Comparison of ENCODE assay signal across 2 cellular contexts in the genomic region with DNA sequence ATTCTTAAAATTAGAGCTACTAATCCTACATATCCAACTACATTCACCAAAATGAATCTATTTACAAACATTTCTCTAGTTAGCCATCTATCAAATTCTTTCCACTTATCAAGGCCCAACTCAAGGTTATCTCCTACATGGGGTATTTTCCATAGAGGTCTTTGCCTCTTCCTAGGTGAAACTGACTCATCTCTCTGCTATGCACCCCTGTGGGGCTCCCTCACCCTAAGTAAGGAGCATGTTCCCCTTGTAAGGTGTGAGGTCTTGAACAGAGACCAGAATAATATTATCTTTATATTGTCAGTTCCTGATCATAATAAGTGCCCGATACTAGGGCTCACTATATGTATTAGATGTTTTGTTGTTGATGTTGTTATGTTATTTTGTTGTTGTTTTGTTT.
TF ChIP-seq lines count a peak whose summit lies in the region.

No MANE protein-coding gene starts in this region.

TF ChIP-seq in HCT116, 20 proteins besides CTCF, POLR2A, EP300 and RAD21 (continued from another document):
- TF ChIP-seq, protein P1, sequence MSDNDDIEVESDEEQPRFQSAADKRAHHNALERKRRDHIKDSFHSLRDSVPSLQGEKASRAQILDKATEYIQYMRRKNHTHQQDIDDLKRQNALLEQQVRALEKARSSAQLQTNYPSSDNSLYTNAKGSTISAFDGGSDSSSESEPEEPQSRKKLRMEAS (IDR thresholded peaks at IDR 0.05): peak; percentile 54
- no peak for TF ChIP-seq ELF1 (IDR thresholded peaks at IDR 0.05; ENCODE audit: borderline replicate concordance, low read depth)
- TF ChIP-seq ZNF274 (IDR thresholded peaks at IDR 0.05; ENCODE audit: low read depth, low read length): no peak
- peak; percentile 39; the same call in 1 of the 2 replicates for TF ChIP-seq FOSL1 (IDR thresholded peaks at IDR 0.05; ENCODE audit: low read depth)
- no peak for TF ChIP-seq TCF7L2 (IDR thresholded peaks at IDR 0.05; ENCODE audit: borderline replicate concordance, extremely low read depth, insufficient read depth, insufficient read length)
- no peak for TF ChIP-seq SIN3A (IDR thresholded peaks at IDR 0.05; ENCODE audit: low read depth)

TF ChIP-seq in WTC11, 78 proteins besides CTCF, POLR2A, EP300 and RAD21 (continued from another document):
- TF ChIP-seq, protein P2, sequence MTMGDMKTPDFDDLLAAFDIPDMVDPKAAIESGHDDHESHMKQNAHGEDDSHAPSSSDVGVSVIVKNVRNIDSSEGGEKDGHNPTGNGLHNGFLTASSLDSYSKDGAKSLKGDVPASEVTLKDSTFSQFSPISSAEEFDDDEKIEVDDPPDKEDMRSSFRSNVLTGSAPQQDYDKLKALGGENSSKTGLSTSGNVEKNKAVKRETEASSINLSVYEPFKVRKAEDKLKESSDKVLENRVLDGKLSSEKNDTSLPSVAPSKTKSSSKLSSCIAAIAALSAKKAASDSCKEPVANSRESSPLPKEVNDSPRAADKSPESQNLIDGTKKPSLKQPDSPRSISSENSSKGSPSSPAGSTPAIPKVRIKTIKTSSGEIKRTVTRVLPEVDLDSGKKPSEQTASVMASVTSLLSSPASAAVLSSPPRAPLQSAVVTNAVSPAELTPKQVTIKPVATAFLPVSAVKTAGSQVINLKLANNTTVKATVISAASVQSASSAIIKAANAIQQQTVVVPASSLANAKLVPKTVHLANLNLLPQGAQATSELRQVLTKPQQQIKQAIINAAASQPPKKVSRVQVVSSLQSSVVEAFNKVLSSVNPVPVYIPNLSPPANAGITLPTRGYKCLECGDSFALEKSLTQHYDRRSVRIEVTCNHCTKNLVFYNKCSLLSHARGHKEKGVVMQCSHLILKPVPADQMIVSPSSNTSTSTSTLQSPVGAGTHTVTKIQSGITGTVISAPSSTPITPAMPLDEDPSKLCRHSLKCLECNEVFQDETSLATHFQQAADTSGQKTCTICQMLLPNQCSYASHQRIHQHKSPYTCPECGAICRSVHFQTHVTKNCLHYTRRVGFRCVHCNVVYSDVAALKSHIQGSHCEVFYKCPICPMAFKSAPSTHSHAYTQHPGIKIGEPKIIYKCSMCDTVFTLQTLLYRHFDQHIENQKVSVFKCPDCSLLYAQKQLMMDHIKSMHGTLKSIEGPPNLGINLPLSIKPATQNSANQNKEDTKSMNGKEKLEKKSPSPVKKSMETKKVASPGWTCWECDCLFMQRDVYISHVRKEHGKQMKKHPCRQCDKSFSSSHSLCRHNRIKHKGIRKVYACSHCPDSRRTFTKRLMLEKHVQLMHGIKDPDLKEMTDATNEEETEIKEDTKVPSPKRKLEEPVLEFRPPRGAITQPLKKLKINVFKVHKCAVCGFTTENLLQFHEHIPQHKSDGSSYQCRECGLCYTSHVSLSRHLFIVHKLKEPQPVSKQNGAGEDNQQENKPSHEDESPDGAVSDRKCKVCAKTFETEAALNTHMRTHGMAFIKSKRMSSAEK (CRISPR knock-in tag; IDR thresholded peaks at IDR 0.05; ENCODE audit: borderline replicate concordance): no peak
- TF ChIP-seq NFATC4 (CRISPR knock-in tag; IDR thresholded peaks at IDR 0.05) (no peak), ESRRA (CRISPR knock-in tag; IDR thresholded peaks at IDR 0.05; ENCODE audit: borderline replicate concordance) (no peak), TP53 (CRISPR knock-in tag; IDR thresholded peaks at IDR 0.05) (no peak), MYBL2 (CRISPR knock-in tag; IDR thresholded peaks at IDR 0.05) (no peak), EMX1 (CRISPR knock-in tag; IDR thresholded peaks at IDR 0.05) (no peak), NR2C2 (CRISPR knock-in tag; IDR thresholded peaks at IDR 0.05) (no peak), TEAD1 (CRISPR knock-in tag; IDR thresholded peaks at IDR 0.05) (no peak), ELF4 (CRISPR knock-in tag; IDR thresholded peaks at IDR 0.05; ENCODE audit: low read depth) (no peak)
